ENCODE assay signal across 34 cellular contexts in the genomic region with DNA sequence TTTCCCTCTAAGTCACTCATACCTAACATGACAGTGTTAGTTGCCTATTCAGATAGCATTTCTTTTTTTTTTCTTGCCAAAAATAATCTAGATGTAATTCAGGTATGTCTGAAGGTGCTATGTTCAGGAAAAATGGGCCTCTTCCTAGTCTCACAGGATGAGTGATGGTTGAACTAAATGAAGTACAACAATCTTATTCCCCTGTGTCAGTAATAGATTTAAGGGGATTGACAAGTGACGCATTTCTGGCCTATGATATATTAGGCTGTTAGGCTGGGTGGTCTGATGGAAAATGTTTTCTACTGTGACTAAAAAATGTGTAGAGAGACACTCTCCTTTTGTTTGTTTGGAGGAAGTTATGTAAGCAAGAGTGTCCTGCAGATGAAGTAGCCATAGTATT.
"Had no signal": no experiment of that assay in that cellular context is flagged by ENCODE, and none has a peak within 500 bp of the region (broad histone marks: within the 10 kb centered on the region; RNA-seq: fewer than 3 reads in every experiment).

No MANE protein-coding gene starts in this region.

- H3K9ac ChIP-seq: KMS-11 had no signal

- DNase-seq: Karpas-422, Kasumi-1, KG1, MG63, MM.1S, MV-4-11, NCI-H1048, NCI-H1092, NCI-H1092 treated with DMSO at 0.1 percent for 48 hours, NCI-H1105, NCI-H1105 treated with DMSO at 0.1 percent for 48 hours, NCI-H1417, NCI-H1417 treated with DMSO at 0.1 percent for 48 hours, NCI-H1436, NCI-H1436 treated with DMSO at 0.1 percent for 48 hours, NCI-H146, NCI-H1694, NCI-H1694 treated with DMSO at 0.1 percent for 48 hours, NCI-H187, NCI-H187 treated with DMSO at 0.1 percent for 48 hours, NCI-H1930, NCI-H2029, NCI-H2029 treated with DMSO at 0.1 percent for 48 hours, NCI-H2081, NCI-H2081 treated with DMSO at 0.1 percent for 48 hours, NCI-H2107, NCI-H2171, NCI-H2171 treated with DMSO at 0.1 percent for 48 hours, NCI-H2227 treated with DMSO at 0.1 percent for 48 hours, NCI-H226, NCI-H345, NCI-H446, NCI-H446 treated with DMSO at 0.1 percent for 48 hours had no signal

- H3K9me3 ChIP-seq: MG63 had no signal

- H3K27me3 ChIP-seq: MG63 had no signal

- H3K36me3 ChIP-seq: MG63 had no signal

- H3K4me2 ChIP-seq: KMS-11 had no signal

- H3K4me3 ChIP-seq: MG63 had no signal

- H3K27ac ChIP-seq: KMS-11 had no signal
